Comparison of ENCODE assay signal across 9 cellular contexts in the genomic region with DNA sequence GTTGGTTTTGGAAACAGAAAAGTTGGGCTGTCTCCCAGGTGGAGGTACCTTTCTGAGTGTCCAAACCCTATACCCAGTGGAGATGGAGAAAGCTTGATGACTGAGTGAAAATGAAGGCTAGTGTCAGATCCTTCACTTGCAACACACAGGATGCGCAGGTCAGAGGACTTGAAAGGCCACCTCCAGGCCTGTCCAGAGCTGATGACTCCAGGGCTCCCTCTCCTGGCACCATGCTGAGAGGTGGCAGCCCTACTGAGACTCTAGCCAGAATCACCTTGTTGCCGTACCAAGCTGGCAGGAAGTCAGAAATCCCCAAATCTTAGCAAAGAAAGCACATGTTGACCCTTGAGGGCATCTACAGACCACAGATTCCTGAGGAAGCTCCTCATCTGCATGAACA. TPM values are rescaled to one million over a fixed set of nuclear protein-coding genes. Genes with fewer than 3 reads are reported as not detected.
DNase-seq lines count a peak whose midpoint lies in the region; ATAC-seq and TF ChIP-seq lines count a peak whose summit lies in the region.
"Had no signal": no experiment of that assay in that cellular context is flagged by ENCODE, and none has a peak within 500 bp of the region (broad histone marks: within the 10 kb centered on the region; RNA-seq: fewer than 3 reads in every experiment).

No MANE protein-coding gene starts in this region.

- H2AK5ac ChIP-seq in neuronal stem cell (ENCODE audit: low read depth, low read length): no peak overlapping the region

- no peaks in the 10 kb centered on the region for H3K9me3 ChIP-seq in T-helper 17 cell (ENCODE audit: control insufficient read depth, low read length, poor library complexity, severe bottlenecking)
- peaks cover 2 to 14% of the 10 kb centered on the region in 2 donors for H3K9me3 ChIP-seq in neuronal stem cell (replicated peaks in 1 of 2; ENCODE audit: control insufficient read depth in 2 of 2, insufficient read depth in 1 of 2, low read depth in 1 of 2, low read length in 2 of 2)

- H3K23ac ChIP-seq in neuronal stem cell (ENCODE audit: low read depth, low read length, poor library complexity): no peak overlapping the region

- TF ChIP-seq CTCF in AG10803 (conservative IDR thresholded peaks at IDR 0.05; ENCODE audit: low read length) (peak; percentile 50), GM12875 (IDR thresholded peaks at IDR 0.05; ENCODE audit: borderline replicate concordance, insufficient read depth, low read depth, low read length) (peak; percentile 59)

- intact Hi-C loops in left ventricle myocardium superior (cut with micrococcal nuclease): loop anchor here (10.0 kb wide), 1 partner anchor 190 kb away; no protein-coding TSS in a partner anchor

- no peaks in the 10 kb centered on the region for H3K36me3 ChIP-seq in neuronal stem cell (replicated peaks in 1 of 2; ENCODE audit: control insufficient read depth in 2 of 2, insufficient read depth in 2 of 2, low read length in 2 of 2)

- no peak overlapping the region for H2BK5ac ChIP-seq in neuronal stem cell (ENCODE audit: low read length)

- H3K9ac ChIP-seq in neuronal stem cell (ENCODE audit: low read depth, low read length, poor library complexity): no peak overlapping the region

- H3K4me3 Mint-ChIP-seq in T-helper 17 cell: no peak overlapping the region

- H2BK120ac ChIP-seq in neuronal stem cell (ENCODE audit: low read depth, low read length): no peak overlapping the region

- H2BK15ac ChIP-seq in neuronal stem cell (ENCODE audit: low read length): no peak overlapping the region

- no peak overlapping the region for H2BK12ac ChIP-seq in neuronal stem cell (ENCODE audit: low read length)

- peaks cover 6% of the 10 kb centered on the region for H3K4me1 Mint-ChIP-seq in T-helper 17 cell
- H3K4me1 Mint-ChIP-seq: nephron had no signal

- no peak overlapping the region for H2AFZ ChIP-seq in neuronal stem cell (ENCODE audit: low read length)

- H3K27me3 ChIP-seq in neuronal stem cell (ENCODE audit: control insufficient read depth in 3 of 3, insufficient read depth in 3 of 3, low read depth in 1 of 3, low read length in 3 of 3): peaks cover 4 to 91% (median 44%) of the 10 kb centered on the region in 3 experiments

- ATAC-seq in T-helper 17 cell (no peak), left ventricle myocardium superior (peak; percentile 40), GM21367 (IDR thresholded peaks at IDR 0.05; ENCODE audit: unreplicated experiment) (no peak)
- ATAC-seq in activated CD4-positive, CD25-positive, alpha-beta regulatory T cell treated with anti-CD3 and anti-CD28 coated beads, Interleukin-2, amount 50 U/mL, for 24 hours: no peak

- no peak overlapping the region for H3K14ac ChIP-seq in neuronal stem cell (ENCODE audit: low read length)

- H3K4me1 ChIP-seq in neuronal stem cell (ENCODE audit: control insufficient read depth in 2 of 2, insufficient read depth in 1 of 2, low read depth in 1 of 2, low read length in 2 of 2): peaks cover 0 to 2% of the 10 kb centered on the region in 2 donors

- no peak overlapping the region for H3K18ac ChIP-seq in neuronal stem cell (ENCODE audit: low read length)

- no peaks in the 10 kb centered on the region for H3K79me1 ChIP-seq in neuronal stem cell (ENCODE audit: low read depth, low read length)

- no peak overlapping the region for H4K91ac ChIP-seq in neuronal stem cell (ENCODE audit: low read depth, low read length, poor library complexity)

- H3K4me3 ChIP-seq in AG10803 (ENCODE audit: low read length) (no peak overlapping the region), GM12875 (ENCODE audit: low read depth, low read length) (no peak overlapping the region), neuronal stem cell (ENCODE audit: low read length in 2 of 2) (no peak overlapping the region)

- H3K27ac ChIP-seq in neuronal stem cell (replicated peaks; ENCODE audit: low read length): no peak overlapping the region

- H3K27me3 Mint-ChIP-seq in T-helper 17 cell: peaks cover 2% of the 10 kb centered on the region

- no peak overlapping the region for H3K4ac ChIP-seq in neuronal stem cell (ENCODE audit: low read length)

- H4K8ac ChIP-seq in neuronal stem cell (ENCODE audit: low read depth, low read length): no peak overlapping the region

- no peak overlapping the region for H3K4me2 ChIP-seq in neuronal stem cell (ENCODE audit: insufficient read depth, low read length, poor library complexity, severe bottlenecking)

- no CpG with 5 or more reads among the region's 2 CpGs for WGBS in neuronal stem cell (ENCODE audit: extremely low coverage in 2 of 2, insufficient read length in 2 of 2, insufficient replicate concordance in 1 of 2), 2 donors

- no peak for DNase-seq in AG10803 (ENCODE audit: low read depth)
- no peak for DNase-seq in T-helper 17 cell
- DNase-seq in left ventricle myocardium superior: no peak
- no peak for DNase-seq in neuronal stem cell (ENCODE audit: low spot score)
- no peak for DNase-seq in A172 (ENCODE audit: low spot score)

- peak overlapping the region; percentile 78 for H3K27ac Mint-ChIP-seq in T-helper 17 cell
- H3K27ac Mint-ChIP-seq: nephron had no signal

- no peaks in the 10 kb centered on the region for H3K36me3 Mint-ChIP-seq in T-helper 17 cell (ENCODE audit: low read depth)

RNA-seq across cellular contexts. Expression of gene KNCN, which starts 16.4 kb away (rescaled TPM):
- not detected for total RNA-seq in T-helper 17 cell
- not detected for total RNA-seq in left ventricle myocardium superior
- polyA plus RNA-seq in neuronal stem cell (2013, experiment 1 of 2): not detected
- not detected for polyA plus RNA-seq in neuronal stem cell (2013, experiment 2 of 2)
- not detected in 2 replicates for total RNA-seq in A172 (2014; rRNA removed; shearing (Covaris generic))

RNA-seq across cellular contexts. Expression of gene DMBX1, which starts 45.4 kb away (rescaled TPM):
- total RNA-seq in T-helper 17 cell (not detected), left ventricle myocardium superior (not detected)
- 0.15 TPM for polyA plus RNA-seq in neuronal stem cell (2013, experiment 1 of 2)
- polyA plus RNA-seq in neuronal stem cell (2013, experiment 2 of 2): 0.18 TPM
- 0.89 and 1.3 TPM in 2 replicates for total RNA-seq in A172 (2014; rRNA removed; shearing (Covaris generic))
